In genomic region chr3:10744098-10744465, GRCh38 we compare ENCODE assay signal across 10 cellular contexts.
A peak's percentile ranks its signal among the peaks of the same experiment; 100 is the strongest.
DNase-seq lines count a peak whose midpoint lies in the region; ATAC-seq and TF ChIP-seq lines count a peak whose summit lies in the region.
"Had no signal": no experiment of that assay in that cellular context is flagged by ENCODE, and none has a peak within 500 bp of the region (broad histone marks: within the 10 kb centered on the region; RNA-seq: fewer than 3 reads in every experiment).

No MANE protein-coding gene starts in this region.

- H3K9me3 ChIP-seq in left ventricle myocardium inferior (replicated peaks) (no peaks in the 10 kb centered on the region), right cardiac atrium (ENCODE audit: control insufficient read depth, low read length) (no peaks in the 10 kb centered on the region)
- H3K9me3 ChIP-seq: right atrium auricular region, testis had no signal

- POLR2A ChIA-PET in activated naive CD8-positive, alpha-beta T cell treated with anti-CD3 and anti-CD28 coated beads, Interleukin-2, amount 10 ng/mL, durations not matched to agents 7 days and 5 days (lab: Charles Lee): no interaction called here

- H3K4me3 ChIP-seq in left ventricle myocardium inferior: no peak overlapping the region
- no peak overlapping the region for H3K4me3 ChIP-seq in right cardiac atrium (ENCODE audit: low read length)
- H3K4me3 ChIP-seq: right atrium auricular region, testis had no signal

- H3K4me1 ChIP-seq in left ventricle myocardium inferior (no peaks in the 10 kb centered on the region), right cardiac atrium (ENCODE audit: control insufficient read depth, insufficient read depth, low read length) (no peaks in the 10 kb centered on the region)
- H3K4me1 ChIP-seq: right atrium auricular region, testis had no signal

- WGBS in right cardiac atrium: 18% methylated on average over 7 of the region's 7 CpGs

- H3K36me3 Mint-ChIP-seq in activated naive CD8-positive, alpha-beta T cell treated with anti-CD3 and anti-CD28 coated beads, Interleukin-2, amount 10 ng/mL, durations not matched to agents 7 days and 5 days: no peaks in the 10 kb centered on the region
- H3K36me3 Mint-ChIP-seq in stimulated activated naive B cell treated with anti-CD40 and anti-IgM and Interleukin-4, amounts not matched to agents 10 μg/mL and 1 μg/mL and 100 μg/mL, for 72 hours: no peaks in the 10 kb centered on the region

- H3K27ac Mint-ChIP-seq in activated naive CD8-positive, alpha-beta T cell treated with anti-CD3 and anti-CD28 coated beads, Interleukin-2, amount 10 ng/mL, durations not matched to agents 7 days and 5 days: no peak overlapping the region
- no peak overlapping the region for H3K27ac Mint-ChIP-seq in stimulated activated naive B cell treated with anti-CD40 and anti-IgM and Interleukin-4, amounts not matched to agents 10 μg/mL and 1 μg/mL and 100 μg/mL, for 72 hours

- no peaks in the 10 kb centered on the region for H3K9me3 Mint-ChIP-seq in activated naive CD8-positive, alpha-beta T cell treated with anti-CD3 and anti-CD28 coated beads, Interleukin-2, amount 10 ng/mL, durations not matched to agents 7 days and 5 days
- H3K9me3 Mint-ChIP-seq in stimulated activated naive B cell treated with anti-CD40 and anti-IgM and Interleukin-4, amounts not matched to agents 10 μg/mL and 1 μg/mL and 100 μg/mL, for 72 hours: no peaks in the 10 kb centered on the region

- ATAC-seq in right cardiac atrium (no peak), HG02981 (IDR thresholded peaks at IDR 0.05; ENCODE audit: unreplicated experiment) (no peak)
- peak; percentile 65 for ATAC-seq in activated naive CD8-positive, alpha-beta T cell treated with anti-CD3 and anti-CD28 coated beads, Interleukin-2, amount 10 ng/mL, durations not matched to agents 7 days and 5 days (ENCODE audit: low read depth)
- ATAC-seq in stimulated activated naive B cell treated with anti-CD40 and anti-IgM and Interleukin-4, amounts not matched to agents 10 μg/mL and 1 μg/mL and 100 μg/mL, for 72 hours (replicated peaks): peak; percentile 54 to 74

- H3K4me3 Mint-ChIP-seq in activated naive CD8-positive, alpha-beta T cell treated with anti-CD3 and anti-CD28 coated beads, Interleukin-2, amount 10 ng/mL, durations not matched to agents 7 days and 5 days: no peak overlapping the region
- H3K4me3 Mint-ChIP-seq in stimulated activated naive B cell treated with anti-CD40 and anti-IgM and Interleukin-4, amounts not matched to agents 10 μg/mL and 1 μg/mL and 100 μg/mL, for 72 hours: no peak overlapping the region

- intact Hi-C loops in left ventricle myocardium inferior (cut with micrococcal nuclease): no loop called here
- intact Hi-C loops in right cardiac atrium (cut with DNase I): no loop called here

- H3K27ac ChIP-seq in left ventricle myocardium inferior (replicated peaks) (no peak overlapping the region), right cardiac atrium (ENCODE audit: low read length) (no peak overlapping the region), substantia nigra (ENCODE audit: low read depth, low read length, poor library complexity, severe bottlenecking) (no peak overlapping the region)
- H3K27ac ChIP-seq: right atrium auricular region, testis had no signal

- H3K4me1 Mint-ChIP-seq in activated naive CD8-positive, alpha-beta T cell treated with anti-CD3 and anti-CD28 coated beads, Interleukin-2, amount 10 ng/mL, durations not matched to agents 7 days and 5 days: no peaks in the 10 kb centered on the region
- H3K4me1 Mint-ChIP-seq in stimulated activated naive B cell treated with anti-CD40 and anti-IgM and Interleukin-4, amounts not matched to agents 10 μg/mL and 1 μg/mL and 100 μg/mL, for 72 hours: peaks cover 0 to 4% of the 10 kb centered on the region in 2 donors

- TF ChIP-seq CTCF in left ventricle myocardium inferior (IDR thresholded peaks at IDR 0.05; ENCODE audit: borderline replicate concordance): peak; percentile 9

- peaks cover 78% of the 10 kb centered on the region for H3K27me3 ChIP-seq in left ventricle myocardium inferior (ENCODE audit: low read depth)
- no peaks in the 10 kb centered on the region for H3K27me3 ChIP-seq in right cardiac atrium (ENCODE audit: control insufficient read depth, insufficient read depth)
- H3K27me3 ChIP-seq: testis had no signal

- peaks cover 4% of the 10 kb centered on the region for H3K27me3 Mint-ChIP-seq in activated naive CD8-positive, alpha-beta T cell treated with anti-CD3 and anti-CD28 coated beads, Interleukin-2, amount 10 ng/mL, durations not matched to agents 7 days and 5 days
- H3K27me3 Mint-ChIP-seq in stimulated activated naive B cell treated with anti-CD40 and anti-IgM and Interleukin-4, amounts not matched to agents 10 μg/mL and 1 μg/mL and 100 μg/mL, for 72 hours: peaks cover 37 to 54% of the 10 kb centered on the region in 2 donors

- DNase-seq in left ventricle myocardium inferior: no peak
- no peak for DNase-seq in right cardiac atrium
- DNase-seq in NCI-H460 (ENCODE audit: extremely low read depth, low read depth): peak; percentile 2
- no peak for DNase-seq in activated naive CD8-positive, alpha-beta T cell treated with anti-CD3 and anti-CD28 coated beads, Interleukin-2, amount 10 ng/mL, durations not matched to agents 7 days and 5 days
- no peak for DNase-seq in stimulated activated naive B cell treated with anti-CD40 and anti-IgM and Interleukin-4, amounts not matched to agents 10 μg/mL and 1 μg/mL and 100 μg/mL, for 72 hours
- DNase-seq in substantia nigra (lab: John Stamatoyannopoulos, UW): no peak
- DNase-seq in NCI-H1436 (lab: John Stamatoyannopoulos, UW): no peak
- DNase-seq: testis had no signal

- no peaks in the 10 kb centered on the region for H3K36me3 ChIP-seq in left ventricle myocardium inferior
- H3K36me3 ChIP-seq: right atrium auricular region had no signal

Comparison
In these comparisons a context has a peak if more than half of its experiments do, and no peak if none do; other contexts are left out.
1. ATAC-seq: peak in activated naive CD8-positive, alpha-beta T cell treated with anti-CD3 and anti-CD28 coated beads, Interleukin-2, amount 10 ng/mL, durations not matched to agents 7 days and 5 days (single experiment) and stimulated activated naive B cell treated with anti-CD40 and anti-IgM and Interleukin-4, amounts not matched to agents 10 μg/mL and 1 μg/mL and 100 μg/mL, for 72 hours (2 of 2); none in right cardiac atrium (0 of 2) and HG02981 (single experiment).